24 cellular contexts compared by ENCODE assay signal in the genomic region with DNA sequence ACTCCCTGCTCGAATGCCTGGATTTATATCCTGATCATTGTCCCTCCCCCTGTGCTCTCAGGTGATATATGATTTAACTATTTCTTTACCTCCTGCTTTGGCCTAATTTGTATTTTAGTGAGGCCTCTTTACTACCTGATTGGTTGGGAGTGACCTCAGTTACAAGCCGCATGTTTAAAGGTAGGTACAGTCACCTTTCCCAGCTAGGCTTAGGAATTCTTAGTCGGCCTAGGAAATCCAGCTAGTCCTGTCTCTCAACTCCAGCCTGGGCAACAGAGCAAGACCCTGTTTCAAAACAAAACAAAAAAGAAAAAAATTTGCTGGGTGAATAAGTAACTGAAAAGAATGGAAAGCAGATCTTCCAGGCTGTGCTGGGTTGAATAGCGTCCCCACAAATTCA. TPM values are rescaled to one million over a fixed set of nuclear protein-coding genes. Genes with fewer than 3 reads are reported as not detected.
"Had no signal": no experiment of that assay in that cellular context is flagged by ENCODE, and none has a peak within 500 bp of the region (broad histone marks: within the 10 kb centered on the region; RNA-seq: fewer than 3 reads in every experiment).

No MANE protein-coding gene starts in this region.

- FAIRE-seq: kidney had no signal

- H3K4me1 Mint-ChIP-seq: stimulated activated naive CD8-positive, alpha-beta T cell treated with anti-CD3 and anti-CD28 coated beads, Interleukin-15, amount 100 ng/mL, for 72 hours had no signal

- H3K27ac ChIP-seq: coronary artery, gastrocnemius medialis, heart right ventricle, ovary, right atrium auricular region, sigmoid colon, testis, tibial nerve had no signal

- H3K36me3 ChIP-seq: gastrocnemius medialis, heart right ventricle, ovary, right atrium auricular region, sigmoid colon had no signal

- ATAC-seq: gastrocnemius medialis; heart right ventricle; naive thymus-derived CD4-positive, alpha-beta T cell; stimulated activated naive B cell treated with anti-CD40 and anti-IgM and Interleukin-4, amounts not matched to agents 10 μg/mL and 1 μg/mL and 100 μg/mL, for 72 hours; stimulated activated naive CD8-positive, alpha-beta T cell treated with anti-CD3 and anti-CD28 coated beads, Interleukin-15, amount 100 ng/mL, for 72 hours had no signal

- DNase-seq: effector CD4-positive, alpha-beta T cell; gastrocnemius medialis; heart right ventricle; hypothalamus; immature natural killer cell; kidney; left colon; naive thymus-derived CD4-positive, alpha-beta T cell; nucleus accumbens; ovary; sigmoid colon; stimulated activated CD4-positive, alpha-beta T cell treated with anti-CD3 and anti-CD28 coated beads, Interleukin-2, amount 100 ng/mL, for 24 hours; stimulated activated CD4-positive, alpha-beta T cell treated with anti-CD3 and anti-CD28 coated beads, Interleukin-4, amount 100 ng/mL, for 4 hours; stimulated activated naive B cell treated with anti-CD40 and anti-IgM and Interleukin-4, amounts not matched to agents 10 μg/mL and 1 μg/mL and 100 μg/mL, for 72 hours; stimulated activated naive CD8-positive, alpha-beta T cell treated with anti-CD3 and anti-CD28 coated beads, Interleukin-15, amount 100 ng/mL, for 72 hours; testis had no signal

- H3K4me3 Mint-ChIP-seq: naive thymus-derived CD4-positive, alpha-beta T cell; neural crest cell; stimulated activated naive B cell treated with anti-CD40 and anti-IgM and Interleukin-4, amounts not matched to agents 10 μg/mL and 1 μg/mL and 100 μg/mL, for 72 hours; stimulated activated naive CD8-positive, alpha-beta T cell treated with anti-CD3 and anti-CD28 coated beads, Interleukin-15, amount 100 ng/mL, for 72 hours had no signal

- H3K9me3 ChIP-seq: gastrocnemius medialis, ovary, right atrium auricular region, sigmoid colon, testis, tibial nerve had no signal

- H3K27me3 Mint-ChIP-seq: stimulated activated naive CD8-positive, alpha-beta T cell treated with anti-CD3 and anti-CD28 coated beads, Interleukin-15, amount 100 ng/mL, for 72 hours had no signal

- H3K27me3 ChIP-seq: gastrocnemius medialis, heart right ventricle, ovary, right atrium auricular region, sigmoid colon, testis, tibial nerve had no signal

- H3K4me1 ChIP-seq: gastrocnemius medialis, heart right ventricle, right atrium auricular region, sigmoid colon, testis, tibial nerve had no signal

- H3K27ac Mint-ChIP-seq: immature natural killer cell; stimulated activated naive B cell treated with anti-CD40 and anti-IgM and Interleukin-4, amounts not matched to agents 10 μg/mL and 1 μg/mL and 100 μg/mL, for 72 hours; stimulated activated naive CD8-positive, alpha-beta T cell treated with anti-CD3 and anti-CD28 coated beads, Interleukin-15, amount 100 ng/mL, for 72 hours had no signal

- H3K4me3 ChIP-seq: coronary artery, gastrocnemius medialis, heart right ventricle, ovary, right atrium auricular region, sigmoid colon, skin epidermis, testis, tibial nerve had no signal

- H3K9me3 Mint-ChIP-seq: immature natural killer cell; neural crest cell; stimulated activated naive CD8-positive, alpha-beta T cell treated with anti-CD3 and anti-CD28 coated beads, Interleukin-15, amount 100 ng/mL, for 72 hours had no signal

- H3K36me3 Mint-ChIP-seq: immature natural killer cell; naive thymus-derived CD4-positive, alpha-beta T cell; stimulated activated naive B cell treated with anti-CD40 and anti-IgM and Interleukin-4, amounts not matched to agents 10 μg/mL and 1 μg/mL and 100 μg/mL, for 72 hours had no signal

RNA-seq across cellular contexts. Expression of a gene that starts 26.8 kb away (rescaled TPM):
- total RNA-seq: lung microvascular endothelial cell had no signal
- polyA plus RNA-seq: naive thymus-derived CD4-positive, alpha-beta T cell had no signal

RNA-seq across cellular contexts. Expression of a gene that starts 31.1 kb away (rescaled TPM):
- total RNA-seq: chondrocyte, dermis microvascular lymphatic vessel endothelial cell, lung microvascular endothelial cell, neural crest cell had no signal
- polyA plus RNA-seq: immature natural killer cell had no signal
